1 cellular context compared by ENCODE assay signal in the genomic region with DNA sequence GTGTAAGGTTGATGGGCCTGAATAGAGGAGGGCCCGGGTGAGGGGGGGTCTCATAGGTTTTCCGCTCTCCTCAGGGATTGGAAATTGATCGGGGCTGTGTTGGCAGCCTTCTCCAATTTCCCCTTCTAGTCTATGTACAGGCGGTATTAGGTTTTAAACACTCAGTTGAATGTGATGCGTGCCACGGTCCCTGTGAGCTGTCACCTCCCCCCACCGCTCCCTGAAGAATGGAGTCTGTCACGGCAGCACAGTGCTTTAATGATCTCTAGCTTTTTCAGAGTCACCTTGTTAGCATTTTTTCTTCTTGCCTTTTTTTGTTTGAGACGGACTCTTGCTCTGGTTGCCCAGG.
TF ChIP-seq lines count a peak whose summit lies in the region.

No MANE protein-coding gene starts in this region.

TF ChIP-seq in GM23338, 12 proteins besides CTCF, POLR2A, EP300 and RAD21 (continued from another document):
- TF ChIP-seq, protein P1, sequence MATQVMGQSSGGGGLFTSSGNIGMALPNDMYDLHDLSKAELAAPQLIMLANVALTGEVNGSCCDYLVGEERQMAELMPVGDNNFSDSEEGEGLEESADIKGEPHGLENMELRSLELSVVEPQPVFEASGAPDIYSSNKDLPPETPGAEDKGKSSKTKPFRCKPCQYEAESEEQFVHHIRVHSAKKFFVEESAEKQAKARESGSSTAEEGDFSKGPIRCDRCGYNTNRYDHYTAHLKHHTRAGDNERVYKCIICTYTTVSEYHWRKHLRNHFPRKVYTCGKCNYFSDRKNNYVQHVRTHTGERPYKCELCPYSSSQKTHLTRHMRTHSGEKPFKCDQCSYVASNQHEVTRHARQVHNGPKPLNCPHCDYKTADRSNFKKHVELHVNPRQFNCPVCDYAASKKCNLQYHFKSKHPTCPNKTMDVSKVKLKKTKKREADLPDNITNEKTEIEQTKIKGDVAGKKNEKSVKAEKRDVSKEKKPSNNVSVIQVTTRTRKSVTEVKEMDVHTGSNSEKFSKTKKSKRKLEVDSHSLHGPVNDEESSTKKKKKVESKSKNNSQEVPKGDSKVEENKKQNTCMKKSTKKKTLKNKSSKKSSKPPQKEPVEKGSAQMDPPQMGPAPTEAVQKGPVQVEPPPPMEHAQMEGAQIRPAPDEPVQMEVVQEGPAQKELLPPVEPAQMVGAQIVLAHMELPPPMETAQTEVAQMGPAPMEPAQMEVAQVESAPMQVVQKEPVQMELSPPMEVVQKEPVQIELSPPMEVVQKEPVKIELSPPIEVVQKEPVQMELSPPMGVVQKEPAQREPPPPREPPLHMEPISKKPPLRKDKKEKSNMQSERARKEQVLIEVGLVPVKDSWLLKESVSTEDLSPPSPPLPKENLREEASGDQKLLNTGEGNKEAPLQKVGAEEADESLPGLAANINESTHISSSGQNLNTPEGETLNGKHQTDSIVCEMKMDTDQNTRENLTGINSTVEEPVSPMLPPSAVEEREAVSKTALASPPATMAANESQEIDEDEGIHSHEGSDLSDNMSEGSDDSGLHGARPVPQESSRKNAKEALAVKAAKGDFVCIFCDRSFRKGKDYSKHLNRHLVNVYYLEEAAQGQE (IDR thresholded peaks at IDR 0.05; ENCODE audit: unreplicated experiment) = no peak
- no peak for TF ChIP-seq STAT1 (IDR thresholded peaks at IDR 0.05; ENCODE audit: unreplicated experiment)
- no peak for TF ChIP-seq ZNF114 (CRISPR knock-in tag; IDR thresholded peaks at IDR 0.05)
- no peak for TF ChIP-seq CREB1 (CRISPR knock-in tag; IDR thresholded peaks at IDR 0.05; ENCODE audit: low read depth)
